In genomic region chr19:12938536-12939291, GRCh38 we compare ENCODE assay signal across 1 cellular context.
TF ChIP-seq lines count a peak whose summit lies in the region.

CALR (plus strand) TSS chr19:12938609; CDS start chr19:12938680, 71 bp downstream.

TF ChIP-seq in GM12878, 131 proteins besides CTCF, POLR2A, EP300 and RAD21 (continued from another document and continues in another):
- TF ChIP-seq SKIL (IDR thresholded peaks at IDR 0.05; ENCODE audit: low read depth, poor library complexity, severe bottlenecking) = no peak
- TF ChIP-seq BCL11A (IDR thresholded peaks at IDR 0.05; ENCODE audit: low read depth, low read length) = no peak
- 0 out of 2 replicates have a peak, but pooled peaks have one; percentile 2 for TF ChIP-seq NFYA (IDR thresholded peaks at IDR 0.05; ENCODE audit: borderline replicate concordance, low read depth, low read length)
- TF ChIP-seq ATF3 (IDR thresholded peaks at IDR 0.05; ENCODE audit: borderline replicate concordance, extremely low read depth, low read depth, low read length) = no peak
- TF ChIP-seq RAD51 (IDR thresholded peaks at IDR 0.05) = no peak
- TF ChIP-seq MAX (IDR thresholded peaks at IDR 0.05; ENCODE audit: low read depth, low read length) = no peak
- TF ChIP-seq PRDM15 (CRISPR knock-in tag; IDR thresholded peaks at IDR 0.05) = no peak
- peak; percentile 69 for TF ChIP-seq MLLT1 (IDR thresholded peaks at IDR 0.05)
- peak; percentile 77; the same call in 1 of the 2 replicates for TF ChIP-seq STAT1 (conservative IDR thresholded peaks at IDR 0.05)
- no peak; the same call in 1 of the 2 replicates for TF ChIP-seq MTA3 (IDR thresholded peaks at IDR 0.05; ENCODE audit: borderline replicate concordance, low read length)
- TF ChIP-seq HDAC2 (IDR thresholded peaks at IDR 0.05) = no peak
- no peak for TF ChIP-seq ZNF217 (IDR thresholded peaks at IDR 0.05)
- peak; percentile 80 for TF ChIP-seq HDAC6 (IDR thresholded peaks at IDR 0.05; ENCODE audit: unreplicated experiment)
- TF ChIP-seq SRF (IDR thresholded peaks at IDR 0.05; ENCODE audit: low read depth in 2 of 2, low read length in 2 of 2) = no peak
- no peak; the same call in 1 of the 2 replicates for TF ChIP-seq BACH1 (IDR thresholded peaks at IDR 0.05; ENCODE audit: borderline replicate concordance)
- TF ChIP-seq IRF4 (IDR thresholded peaks at IDR 0.05; ENCODE audit: low read depth, low read length) = no peak
- TF ChIP-seq SMAD1 (IDR thresholded peaks at IDR 0.05; ENCODE audit: low read depth, partially characterized antibody) = peak; percentile 69
- no peak for TF ChIP-seq KAT2A (conservative IDR thresholded peaks at IDR 0.05; ENCODE audit: control insufficient read depth, low read depth, low read length)
- TF ChIP-seq SREBF1 (IDR thresholded peaks at IDR 0.05; ENCODE audit: low read length) = no peak
- no peak for TF ChIP-seq NBN (IDR thresholded peaks at IDR 0.05)
- TF ChIP-seq SIN3A (IDR thresholded peaks at IDR 0.05; ENCODE audit: low read depth, low read length) = peak; percentile 91; the same call in 1 of the 2 replicates
- TF ChIP-seq CBX3 (IDR thresholded peaks at IDR 0.05; ENCODE audit: borderline replicate concordance, low read depth) = no peak
- no peak for TF ChIP-seq ZBTB11 (CRISPR knock-in tag; IDR thresholded peaks at IDR 0.05)
- TF ChIP-seq KDM1A (IDR thresholded peaks at IDR 0.05; ENCODE audit: borderline replicate concordance) = no peak
- no peak for TF ChIP-seq ATF7 (IDR thresholded peaks at IDR 0.05; ENCODE audit: low read depth)
- TF ChIP-seq CEBPB (IDR thresholded peaks at IDR 0.05; ENCODE audit: borderline replicate concordance in 1 of 2, low read depth in 2 of 2, low read length in 2 of 2) = no peak
- TF ChIP-seq POLR2AphosphoS5 (IDR thresholded peaks at IDR 0.05; ENCODE audit: low read length) = peak; percentile 100
- TF ChIP-seq BCLAF1 (IDR thresholded peaks at IDR 0.05) = no peak
- no peak for TF ChIP-seq EZH2 (IDR thresholded peaks at IDR 0.05; ENCODE audit: borderline replicate concordance, control insufficient read depth, low read depth, low read length)
- TF ChIP-seq REST (IDR thresholded peaks at IDR 0.05; ENCODE audit: low read depth, low read length) = no peak
- TF ChIP-seq ZNF384 (IDR thresholded peaks at IDR 0.05; ENCODE audit: borderline replicate concordance, low read depth, low read length) = no peak
- TF ChIP-seq E4F1 (IDR thresholded peaks at IDR 0.05; ENCODE audit: borderline replicate concordance, partially characterized antibody) = no peak
- TF ChIP-seq JUNB (IDR thresholded peaks at IDR 0.05) = no peak
- TF ChIP-seq PBX3 (IDR thresholded peaks at IDR 0.05; ENCODE audit: insufficient replicate concordance, low read depth, low read length) = no peak
- TF ChIP-seq SUPT20H (IDR thresholded peaks at IDR 0.05; ENCODE audit: borderline replicate concordance, control insufficient read depth, low read depth, low read length) = no peak
- peak; percentile 95 for TF ChIP-seq POU2F2 (IDR thresholded peaks at IDR 0.05; ENCODE audit: borderline replicate concordance, low read depth, low read length)
- peak; percentile 96 for TF ChIP-seq SMAD5 (IDR thresholded peaks at IDR 0.05; ENCODE audit: low read depth)
